In the genomic region with DNA sequence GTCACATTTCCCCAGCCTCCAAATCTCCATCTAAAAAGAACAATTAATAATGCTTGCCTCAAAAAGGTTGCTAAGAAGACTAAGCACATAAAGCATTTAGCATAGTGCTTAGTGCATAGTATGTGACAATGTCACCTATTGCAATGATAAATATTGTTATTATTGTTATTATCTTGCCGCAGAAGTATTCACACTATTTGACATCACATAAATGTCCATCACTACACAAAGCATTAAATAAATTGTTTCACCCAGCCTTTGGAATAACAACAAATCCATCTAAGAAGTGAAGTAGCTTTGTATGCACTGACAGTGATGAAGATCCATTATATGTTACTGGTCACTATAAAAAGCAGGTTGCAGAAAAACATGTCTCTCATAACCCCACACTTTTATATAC, we compare ENCODE assay signal across 24 cellular contexts.
"Had no signal": no experiment of that assay in that cellular context is flagged by ENCODE, and none has a peak within 500 bp of the region (broad histone marks: within the 10 kb centered on the region; RNA-seq: fewer than 3 reads in every experiment).

No MANE protein-coding gene starts in this region.

- H3K27me3 ChIP-seq: stomach, suprapubic skin, testis, thyroid gland, tibial artery, tibial nerve, transverse colon, upper lobe of left lung, upper lobe of right lung, uterus, vagina had no signal

- H3K9me3 ChIP-seq: stomach, suprapubic skin, testis, thoracic aorta, thyroid gland, tibial artery, tibial nerve, transverse colon, upper lobe of left lung, upper lobe of right lung, uterus, vagina had no signal

- H3K27ac ChIP-seq: stomach, suprapubic skin, testis, thoracic aorta, thyroid gland, tibial artery, tibial nerve, transverse colon, upper lobe of left lung, upper lobe of right lung, uterus, vagina had no signal

- DNase-seq: stimulated activated CD4-positive, alpha-beta T cell treated with anti-CD3 and anti-CD28 coated beads, Interleukin-2, amount 100 ng/mL, for 48 hours; stimulated activated CD4-positive, alpha-beta T cell treated with anti-CD3 and anti-CD28 coated beads, Interleukin-4, amount 100 ng/mL, for 1 hour; stimulated activated CD4-positive, alpha-beta T cell treated with anti-CD3 and anti-CD28 coated beads, Interleukin-4, amount 100 ng/mL, for 24 hours; stimulated activated CD4-positive, alpha-beta T cell treated with anti-CD3 and anti-CD28 coated beads, Interleukin-4, amount 100 ng/mL, for 4 hours; stimulated activated CD8-positive, alpha-beta memory T cell treated with anti-CD3 and anti-CD28 coated beads, Interleukin-4, amount 100 ng/mL, for 48 hours; stimulated activated naive B cell treated with anti-CD40 and anti-IgM and Interleukin-4, amounts not matched to agents 10 μg/mL and 1 μg/mL and 100 μg/mL, for 72 hours; stimulated activated naive CD4-positive, alpha-beta T cell; stimulated activated naive CD4-positive, alpha-beta T cell treated with Interleukin-2 at 50 U/mL for 16 hours; stimulated activated naive CD8-positive, alpha-beta T cell treated with anti-CD3 and anti-CD28 coated beads, Interleukin-15, amount 100 ng/mL, for 72 hours; stimulated activated naive CD8-positive, alpha-beta T cell treated with anti-CD3 and anti-CD28 coated beads, Interleukin-15, Interleukin-2, amounts not matched to agents 100 U/mL and 50 U/mL, for 24 hours; stomach; substantia nigra; testis; thyroid gland; tibial artery; transverse colon; trophoblast cell; upper lobe of left lung; upper lobe of right lung; uterus had no signal

- H3K36me3 ChIP-seq: stomach, suprapubic skin, thoracic aorta, thyroid gland, tibial artery, tibial nerve, transverse colon, upper lobe of left lung, upper lobe of right lung, uterus, vagina had no signal

- H3K4me3 ChIP-seq: stomach, suprapubic skin, testis, thoracic aorta, thyroid gland, tibial artery, tibial nerve, transverse colon, upper lobe of left lung, upper lobe of right lung, uterus, vagina had no signal
